ENCODE assay signal across 11 cellular contexts in the genomic region with DNA sequence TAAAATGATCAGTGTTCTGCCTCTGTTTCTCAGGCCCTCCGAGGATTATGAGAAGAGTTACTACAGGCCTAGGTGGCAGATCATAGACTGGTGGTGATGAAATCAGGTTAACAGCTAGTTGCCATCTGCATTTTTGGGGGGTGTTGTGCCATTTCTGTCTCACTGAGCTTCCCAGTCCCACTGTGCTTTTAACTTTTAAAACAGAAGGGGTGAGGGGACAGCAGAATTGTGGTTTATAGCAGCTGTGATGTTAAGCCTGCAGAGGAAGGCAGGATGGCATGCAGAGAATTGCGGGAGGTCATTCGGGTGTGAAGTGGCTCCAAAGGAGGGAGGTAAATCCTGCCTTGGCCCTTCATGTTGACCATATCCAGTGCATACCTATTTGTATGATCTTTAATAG. TPM values are rescaled to one million over a fixed set of nuclear protein-coding genes. Genes with fewer than 3 reads are reported as not detected.
A peak's percentile ranks its signal among the peaks of the same experiment; 100 is the strongest.
DNase-seq lines count a peak whose midpoint lies in the region; ATAC-seq and TF ChIP-seq lines count a peak whose summit lies in the region.
"Had no signal": no experiment of that assay in that cellular context is flagged by ENCODE, and none has a peak within 500 bp of the region (broad histone marks: within the 10 kb centered on the region; RNA-seq: fewer than 3 reads in every experiment).

No MANE protein-coding gene starts in this region.

- H3K36me3 ChIP-seq in neutrophil, result no peaks in the 10 kb centered on the region

- H3K27me3 Mint-ChIP-seq in chondrocyte (ENCODE audit: low read depth), result no peaks in the 10 kb centered on the region
- H3K27me3 Mint-ChIP-seq: progenitor cell of endocrine pancreas had no signal

- DNase-seq in GF-D8 (lab: John Stamatoyannopoulos, UW) (peak; percentile 69), NAMALWA (ENCODE audit: low spot score) (peak; percentile 68), chondrocyte (ENCODE audit: low spot score) (no peak), cortex of kidney (lab: John Stamatoyannopoulos, UW) (no peak), anterior cingulate cortex (lab: John Stamatoyannopoulos, UW) (no peak)
- DNase-seq: activated gamma-delta T cell, left cardiac atrium had no signal

- peak overlapping the region; percentile 24 to 38 for H3K4me3 ChIP-seq in neutrophil (ENCODE audit: low read depth in 1 of 2, low read length in 1 of 2)

- no peak for ATAC-seq in HG02588 (IDR thresholded peaks at IDR 0.05; ENCODE audit: unreplicated experiment)
- ATAC-seq in HG02981 (IDR thresholded peaks at IDR 0.05; ENCODE audit: unreplicated experiment), result no peak
- ATAC-seq: left cardiac atrium had no signal

- peaks cover 60% of the 10 kb centered on the region for H3K4me1 Mint-ChIP-seq in chondrocyte (ENCODE audit: low read depth)

- TF ChIP-seq CTCF in chondrocyte (IDR thresholded peaks at IDR 0.05), result no peak
- TF ChIP-seq CTCF in neutrophil (IDR thresholded peaks at IDR 0.05), result no peak

- no peaks in the 10 kb centered on the region for H3K36me3 Mint-ChIP-seq in chondrocyte (ENCODE audit: low read depth)

- H3K4me1 ChIP-seq in neutrophil (ENCODE audit: control insufficient read depth in 1 of 2, insufficient read depth in 1 of 2, low read depth in 1 of 2, low read length in 1 of 2), result peaks cover 84 to 88% of the 10 kb centered on the region in 2 experiments

- H3K9me3 Mint-ChIP-seq in chondrocyte (ENCODE audit: low read depth), result no peaks in the 10 kb centered on the region

- no peaks in the 10 kb centered on the region for H3K27me3 ChIP-seq in neutrophil

- peak overlapping the region; percentile 13 for H3K27ac Mint-ChIP-seq in chondrocyte (ENCODE audit: unreplicated experiment)
- H3K27ac Mint-ChIP-seq: progenitor cell of endocrine pancreas had no signal

- peak overlapping the region; percentile 49 for H3K27ac ChIP-seq in neutrophil

- no peaks in the 10 kb centered on the region for H3K9me3 ChIP-seq in neutrophil

- no peak overlapping the region for H3K4me3 Mint-ChIP-seq in chondrocyte (ENCODE audit: unreplicated experiment)

RNA-seq across cellular contexts. Expression of a gene that starts 5.0 kb away (rescaled TPM):
- 30.9 to 34.7 TPM (median 33.4 TPM) in 3 replicates for total RNA-seq in chondrocyte

Comparison
In these comparisons a context has a peak if more than half of its experiments do, and no peak if none do; other contexts are left out.
1. DNase-seq: peak in GF-D8 (single experiment) and NAMALWA (single experiment); none in chondrocyte (single experiment), cortex of kidney (single experiment) and anterior cingulate cortex (0 of 58).